In the genomic region with DNA sequence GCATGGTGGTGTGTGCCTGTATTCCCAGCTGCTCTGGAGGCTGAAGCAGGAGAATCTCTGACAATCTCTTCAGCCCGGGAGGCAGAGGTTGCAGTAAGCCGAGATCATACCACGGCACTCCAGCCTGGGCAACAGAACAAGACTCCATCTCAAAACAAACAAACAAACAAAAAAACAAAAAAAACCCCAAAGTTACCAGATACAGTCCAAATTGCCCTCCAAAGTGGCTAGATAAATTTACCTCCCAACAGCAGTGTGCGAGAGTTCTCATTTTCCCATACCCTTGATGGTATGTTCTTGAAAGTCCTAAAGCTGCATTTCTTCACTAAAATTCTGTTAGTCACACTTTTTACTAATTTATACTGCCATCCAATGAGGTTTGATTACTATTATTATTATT, we compare ENCODE assay signal across 9 cellular contexts. TPM values are rescaled to one million over a fixed set of nuclear protein-coding genes. Genes with fewer than 3 reads are reported as not detected.
"Had no signal": no experiment of that assay in that cellular context is flagged by ENCODE, and none has a peak within 500 bp of the region (broad histone marks: within the 10 kb centered on the region; RNA-seq: fewer than 3 reads in every experiment).

No MANE protein-coding gene starts in this region.

- H3K4me3 ChIP-seq: GM23248, HAP-1 had no signal

- H3K27ac ChIP-seq: GM23248, KMS-11 had no signal

- ATAC-seq: HCT116 had no signal

- DNase-seq: GM23248, GOT3, H7, IMR-90, KBM-7 had no signal

- H3K9me3 ChIP-seq: HAP-1 had no signal

RNA-seq across cellular contexts. Expression of a gene that starts 44.2 kb away (rescaled TPM):
- total RNA-seq: GM23248, H4, H7, IMR-90 had no signal
- polyA plus RNA-seq: GM23248, IMR-90 had no signal
